14 cellular contexts compared by ENCODE assay signal in genomic region chr4:20421586-20421985, GRCh38.
DNase-seq lines count a peak whose midpoint lies in the region; ATAC-seq and TF ChIP-seq lines count a peak whose summit lies in the region.
"Had no signal": no experiment of that assay in that cellular context is flagged by ENCODE, and none has a peak within 500 bp of the region (broad histone marks: within the 10 kb centered on the region; RNA-seq: fewer than 3 reads in every experiment).

No MANE protein-coding gene starts in this region.

- intact Hi-C loops in OCI-LY7 (cut with micrococcal nuclease; ENCODE audit: unreplicated experiment) (no loop called here), Caco-2 (cut with micrococcal nuclease; ENCODE audit: unreplicated experiment) (no loop called here)

- no peaks in the 10 kb centered on the region for H3K4me1 Mint-ChIP-seq in Caco-2 (ENCODE audit: low read depth, unreplicated experiment)

- no peak overlapping the region for H3K27ac Mint-ChIP-seq in Caco-2 (ENCODE audit: unreplicated experiment)
- H3K27ac Mint-ChIP-seq: CD4-positive, CD25-positive, alpha-beta regulatory T cell; GM23338; H9 had no signal

- H3K4me3 ChIP-seq in GM23248 (no peak overlapping the region), OCI-LY7 (ENCODE audit: low read depth, low read length, poor library complexity, severe bottlenecking) (no peak overlapping the region), fibroblast of pulmonary artery (replicated peaks; ENCODE audit: low read depth, low read length) (no peak overlapping the region), Caco-2 (ENCODE audit: low read depth, low read length) (no peak overlapping the region)
- H3K4me3 ChIP-seq: BLaER1 treated with 17β-estradiol and CSF1 and Interleukin-3, amounts not matched to agents 10 nM and 100 nM; GM23338 had no signal

- CTCF ChIA-PET in OCI-LY7 (lab: Charles Lee; ENCODE audit: unreplicated experiment) = no interaction called here
- CTCF ChIA-PET in Caco-2 (lab: Charles Lee) = interaction anchor here (0.9 kb wide), 1 partner anchor 266 kb away, joined by 4 read pairs; no protein-coding TSS in a partner anchor

- no peaks in the 10 kb centered on the region for H3K27me3 ChIP-seq in GM23248 (replicated peaks; ENCODE audit: insufficient read depth)
- no peaks in the 10 kb centered on the region for H3K27me3 ChIP-seq in Caco-2 (replicated peaks; ENCODE audit: control insufficient read depth, insufficient read depth, low read length)
- H3K27me3 ChIP-seq: BLaER1 treated with 17β-estradiol and CSF1 and Interleukin-3, amounts not matched to agents 10 nM and 100 nM had no signal

- ATAC-seq in HG03045 (IDR thresholded peaks at IDR 0.05; ENCODE audit: unreplicated experiment) = no peak

- no peaks in the 10 kb centered on the region for H3K9me3 ChIP-seq in GM23248 (ENCODE audit: low read depth)
- no peaks in the 10 kb centered on the region for H3K9me3 ChIP-seq in OCI-LY7 (ENCODE audit: low read length)
- no peaks in the 10 kb centered on the region for H3K9me3 ChIP-seq in Caco-2
- H3K9me3 ChIP-seq: BLaER1 treated with 17β-estradiol and CSF1 and Interleukin-3, amounts not matched to agents 10 nM and 100 nM had no signal

- H3K27ac ChIP-seq in GM23248 (peak overlapping the region; percentile 31), OCI-LY7 (ENCODE audit: low read depth, low read length, poor library complexity, severe bottlenecking) (no peak overlapping the region)
- H3K27ac ChIP-seq: BLaER1 treated with 17β-estradiol and CSF1 and Interleukin-3, amounts not matched to agents 10 nM and 100 nM had no signal

- in situ Hi-C loops in GM23248 (cut with MboI) = no loop called here

- BruUV-seq in OCI-LY7 (replicated peaks; lab: Mats Ljungman, UMichigan) (no TSS peak), Caco-2 (replicated peaks; lab: Mats Ljungman, UMichigan) (no TSS peak)

- DNase-seq in GM23248 (no peak), OCI-LY7 (ENCODE audit: low spot score) (no peak), fibroblast of pulmonary artery (ENCODE audit: low read depth) (peak; percentile 31), DMS79 treated with DMSO at 0.1 percent for 48 hours (lab: John Stamatoyannopoulos, UW) (no peak), Caco-2 (no peak), NCI-H2227 (lab: John Stamatoyannopoulos, UW; ENCODE audit: unreplicated experiment) (no peak)
- DNase-seq: Calu3; CD4-positive, CD25-positive, alpha-beta regulatory T cell; DMS 273 treated with DMSO at 0.1 percent for 48 hours; EL; H9 had no signal

- H3F3A ChIP-seq in GM23248 (ENCODE audit: insufficient read depth) = peaks cover 12% of the 10 kb centered on the region; the same call in 1 of the 2 replicates

- TF ChIP-seq CTCF in OCI-LY7 (conservative IDR thresholded peaks at IDR 0.05; ENCODE audit: low read length) = no peak
- no peak for TF ChIP-seq CTCF in fibroblast of pulmonary artery (IDR thresholded peaks at IDR 0.05; ENCODE audit: low read length, missing control alignments)
- TF ChIP-seq CTCF in Caco-2 (IDR thresholded peaks at IDR 0.05; ENCODE audit: insufficient read depth in 1 of 2, low read depth in 1 of 2, low read length in 1 of 2, severe bottlenecking in 1 of 2, unreplicated experiment in 1 of 2) = no peak

- 56 to 63% methylated on average over 3 of the region's 3 CpGs for WGBS in GM23248 (ENCODE audit: low coverage in 1 of 2, low lambda C conversion rate in 2 of 2, missing lambda C conversion rate in 2 of 2), 2 experiments

- peak overlapping the region; percentile 55 for H3K4me2 ChIP-seq in GM23248 (ENCODE audit: unreplicated experiment)
- no peak overlapping the region for H3K4me2 ChIP-seq in OCI-LY7 (ENCODE audit: low read length)
- H3K4me2 ChIP-seq: BLaER1 treated with 17β-estradiol and CSF1 and Interleukin-3, amounts not matched to agents 10 nM and 100 nM; GM23338 had no signal

- H3K79me2 ChIP-seq in GM23248 (ENCODE audit: insufficient read depth) (peaks cover 82% of the 10 kb centered on the region), OCI-LY7 (ENCODE audit: insufficient read depth, low read depth, low read length) (no peaks in the 10 kb centered on the region)

- 0 out of 2 replicates have a peak overlapping the region, but pooled peaks have one; percentile 11 for H3K9ac ChIP-seq in GM23248
- H3K9ac ChIP-seq: BLaER1 treated with 17β-estradiol and CSF1 and Interleukin-3, amounts not matched to agents 10 nM and 100 nM had no signal

- no peaks in the 10 kb centered on the region for H3K36me3 ChIP-seq in GM23248 (ENCODE audit: low read depth)
- no peaks in the 10 kb centered on the region for H3K36me3 ChIP-seq in OCI-LY7 (ENCODE audit: insufficient read depth, low read length)
- H3K36me3 ChIP-seq in Caco-2 (ENCODE audit: control insufficient read depth, insufficient read depth, low read length) = no peaks in the 10 kb centered on the region
- H3K36me3 ChIP-seq: BLaER1 treated with 17β-estradiol and CSF1 and Interleukin-3, amounts not matched to agents 10 nM and 100 nM had no signal

- no peaks in the 10 kb centered on the region for H3K36me3 Mint-ChIP-seq in Caco-2 (ENCODE audit: insufficient read depth, unreplicated experiment)
- H3K36me3 Mint-ChIP-seq: CD4-positive, CD25-positive, alpha-beta regulatory T cell had no signal

- H3K9me2 ChIP-seq in GM23248 (ENCODE audit: insufficient read depth) (no peaks in the 10 kb centered on the region), OCI-LY7 (ENCODE audit: insufficient read depth, low read length) (no peaks in the 10 kb centered on the region)

- H4K20me1 ChIP-seq in GM23248 (ENCODE audit: insufficient read depth) = no peaks in the 10 kb centered on the region
- H4K20me1 ChIP-seq in OCI-LY7 (ENCODE audit: insufficient read depth, low read length) = no peaks in the 10 kb centered on the region
- H4K20me1 ChIP-seq: BLaER1 treated with 17β-estradiol and CSF1 and Interleukin-3, amounts not matched to agents 10 nM and 100 nM had no signal

- H3K9me3 Mint-ChIP-seq in Caco-2 (ENCODE audit: unreplicated experiment) = no peaks in the 10 kb centered on the region
- H3K9me3 Mint-ChIP-seq: GM23338, H9 had no signal

- H2AFZ ChIP-seq in GM23248 (peak overlapping the region; percentile 19; the same call in 1 of the 2 replicates), OCI-LY7 (ENCODE audit: low read length) (peak overlapping the region; percentile 59)
- H2AFZ ChIP-seq: GM23338 had no signal

- no peak overlapping the region for H3K4me3 Mint-ChIP-seq in Caco-2 (ENCODE audit: unreplicated experiment)
- H3K4me3 Mint-ChIP-seq: CD4-positive, CD25-positive, alpha-beta regulatory T cell; GM23338; H9 had no signal

- H3K4me1 ChIP-seq in GM23248 (ENCODE audit: insufficient read depth) (peaks cover 28% of the 10 kb centered on the region), OCI-LY7 (ENCODE audit: insufficient read depth, low read length, poor library complexity, severe bottlenecking) (peaks cover 4% of the 10 kb centered on the region), Caco-2 (no peaks in the 10 kb centered on the region)

- H3K27me3 Mint-ChIP-seq in Caco-2 (ENCODE audit: insufficient read depth, unreplicated experiment) = peaks cover 12% of the 10 kb centered on the region
- H3K27me3 Mint-ChIP-seq: CD4-positive, CD25-positive, alpha-beta regulatory T cell had no signal

- POLR2A ChIA-PET in OCI-LY7 (lab: Charles Lee) (interaction anchor here (1.0 kb wide), 1 partner anchor 9 kb away, joined by 3 read pairs; no protein-coding TSS in a partner anchor), Caco-2 (lab: Charles Lee) (no interaction called here)
